1 cellular context compared by ENCODE assay signal in genomic region chr20:14991023-14991422, GRCh38.
TF ChIP-seq lines count a peak whose summit lies in the region.

No MANE protein-coding gene starts in this region.

TF ChIP-seq in HepG2, 621 proteins besides CTCF, POLR2A, EP300 and RAD21 (continues in another document):
- TF ChIP-seq SP4 (CRISPR knock-in tag; IDR thresholded peaks at IDR 0.05) (no peak), SIX1 (CRISPR knock-in tag; IDR thresholded peaks at IDR 0.05; ENCODE audit: borderline replicate concordance) (no peak), ARID4A (CRISPR knock-in tag; IDR thresholded peaks at IDR 0.05; ENCODE audit: borderline replicate concordance) (no peak), THAP8 (CRISPR knock-in tag; IDR thresholded peaks at IDR 0.05; ENCODE audit: borderline replicate concordance) (no peak), TGIF2 (CRISPR knock-in tag; IDR thresholded peaks at IDR 0.05) (no peak), MED13 (CRISPR knock-in tag; IDR thresholded peaks at IDR 0.05) (no peak), TSC22D2 (CRISPR knock-in tag; IDR thresholded peaks at IDR 0.05; ENCODE audit: borderline replicate concordance) (no peak), PPARG (CRISPR knock-in tag; conservative IDR thresholded peaks at IDR 0.05) (no peak; the same call in 1 of the 2 replicates), ZNF292 (CRISPR knock-in tag; IDR thresholded peaks at IDR 0.05; ENCODE audit: borderline replicate concordance, low read depth) (no peak), ZFY (CRISPR knock-in tag; IDR thresholded peaks at IDR 0.05) (peak; percentile 53; the same call in 1 of the 2 replicates), ZNF639 (CRISPR knock-in tag; conservative IDR thresholded peaks at IDR 0.05) (0 out of 2 replicates have a peak, but pooled peaks have one; percentile 49), ZNF761 (CRISPR knock-in tag; conservative IDR thresholded peaks at IDR 0.05) (0 out of 2 replicates have a peak, but pooled peaks have one; percentile 37), YEATS2 (CRISPR knock-in tag; IDR thresholded peaks at IDR 0.05; ENCODE audit: borderline replicate concordance) (peak; percentile 60; the same call in 1 of the 2 replicates), EED (CRISPR knock-in tag; IDR thresholded peaks at IDR 0.05) (no peak), HNF1B (CRISPR knock-in tag; IDR thresholded peaks at IDR 0.05) (peak; percentile 69; the same call in 1 of the 2 replicates), RAD51 (IDR thresholded peaks at IDR 0.05; ENCODE audit: borderline replicate concordance) (no peak), ZNF879 (CRISPR knock-in tag; IDR thresholded peaks at IDR 0.05) (no peak), HOXA3 (CRISPR knock-in tag; IDR thresholded peaks at IDR 0.05) (no peak; the same call in 1 of the 2 replicates), SMAD1 (CRISPR knock-in tag; IDR thresholded peaks at IDR 0.05; ENCODE audit: borderline replicate concordance, low read depth) (no peak), ZNF44 (CRISPR knock-in tag; IDR thresholded peaks at IDR 0.05) (no peak), ZFP36L1 (CRISPR knock-in tag; IDR thresholded peaks at IDR 0.05) (0 out of 2 replicates have a peak, but pooled peaks have one; percentile 21), ZNF232 (CRISPR knock-in tag; IDR thresholded peaks at IDR 0.05; ENCODE audit: borderline replicate concordance) (0 out of 2 replicates have a peak, but pooled peaks have one; percentile 61), PAWR (CRISPR knock-in tag; IDR thresholded peaks at IDR 0.05; ENCODE audit: borderline replicate concordance) (no peak), ZBTB34 (CRISPR knock-in tag; IDR thresholded peaks at IDR 0.05) (peak; percentile 19; the same call in 1 of the 2 replicates), ZNF598 (CRISPR knock-in tag; IDR thresholded peaks at IDR 0.05; ENCODE audit: borderline replicate concordance) (no peak), ARNTL (CRISPR knock-in tag; IDR thresholded peaks at IDR 0.05) (peak; percentile 85), PRMT3 (CRISPR knock-in tag; IDR thresholded peaks at IDR 0.05; ENCODE audit: borderline replicate concordance, low read depth) (no peak), EHMT2 (IDR thresholded peaks at IDR 0.05; ENCODE audit: borderline replicate concordance, low read depth, low read length) (peak; percentile 81; the same call in 1 of the 2 replicates), AFF4 (CRISPR knock-in tag; IDR thresholded peaks at IDR 0.05) (no peak; the same call in 1 of the 2 replicates), ZNF615 (CRISPR knock-in tag; IDR thresholded peaks at IDR 0.05; ENCODE audit: borderline replicate concordance) (no peak), ZNF687 (CRISPR knock-in tag; IDR thresholded peaks at IDR 0.05) (no peak), STAG1 (CRISPR knock-in tag; IDR thresholded peaks at IDR 0.05) (peak; percentile 17; the same call in 1 of the 2 replicates), BRCA1 (CRISPR knock-in tag; IDR thresholded peaks at IDR 0.05) (no peak), TOPORS (CRISPR knock-in tag; IDR thresholded peaks at IDR 0.05) (no peak), TOE1 (CRISPR knock-in tag; IDR thresholded peaks at IDR 0.05) (0 out of 2 replicates have a peak, but pooled peaks have one; percentile 59), ZNF784 (CRISPR knock-in tag; IDR thresholded peaks at IDR 0.05; ENCODE audit: borderline replicate concordance) (0 out of 2 replicates have a peak, but pooled peaks have one; percentile 16), FOXK1 (CRISPR knock-in tag; IDR thresholded peaks at IDR 0.05; ENCODE audit: borderline replicate concordance, low read depth) (peak; percentile 83), WIZ (CRISPR knock-in tag; IDR thresholded peaks at IDR 0.05) (no peak), ZBTB14 (CRISPR knock-in tag; IDR thresholded peaks at IDR 0.05) (no peak), ZNF652 (CRISPR knock-in tag; IDR thresholded peaks at IDR 0.05; ENCODE audit: borderline replicate concordance, low read depth) (peak; percentile 48; the same call in 1 of the 2 replicates), FOSL1 (CRISPR knock-in tag; IDR thresholded peaks at IDR 0.05; ENCODE audit: borderline replicate concordance) (no peak), DRAP1 (CRISPR knock-in tag; IDR thresholded peaks at IDR 0.05) (peak; percentile 43; the same call in 1 of the 2 replicates)
